In genomic region chrX:149908308-149908707, GRCh38 we compare ENCODE assay signal across 1 cellular context.
TF ChIP-seq lines count a peak whose summit lies in the region.

No MANE protein-coding gene starts in this region.

TF ChIP-seq in K562, 482 proteins besides CTCF, POLR2A, EP300 and RAD21:
- TF ChIP-seq CEBPG (CRISPR knock-in tag; IDR thresholded peaks at IDR 0.05) (no peak), CEBPG (tag; conservative IDR thresholded peaks at IDR 0.05 in 1 of 2, IDR thresholded peaks at IDR 0.05 in 1 of 2) (no peak), HSF4 (CRISPR knock-in tag; IDR thresholded peaks at IDR 0.05; ENCODE audit: borderline replicate concordance) (no peak), RFX1 (IDR thresholded peaks at IDR 0.05) (no peak), TEAD2 (tag; IDR thresholded peaks at IDR 0.05) (no peak), TFAP4 (CRISPR knock-in tag; IDR thresholded peaks at IDR 0.05; ENCODE audit: borderline replicate concordance) (no peak), ZNF740 (CRISPR knock-in tag; IDR thresholded peaks at IDR 0.05) (no peak), ZNF740 (tag; IDR thresholded peaks at IDR 0.05) (no peak), PML (IDR thresholded peaks at IDR 0.05; ENCODE audit: low read length) (no peak), KLF10 (CRISPR knock-in tag; IDR thresholded peaks at IDR 0.05) (no peak), ZNF780A (CRISPR knock-in tag; IDR thresholded peaks at IDR 0.05) (no peak), ZNF24 (IDR thresholded peaks at IDR 0.05) (no peak), CXXC5 (CRISPR knock-in tag; IDR thresholded peaks at IDR 0.05) (no peak), USF1 (CRISPR knock-in tag; IDR thresholded peaks at IDR 0.05) (no peak), ZNF639 (CRISPR knock-in tag; conservative IDR thresholded peaks at IDR 0.05 in 1 of 2, IDR thresholded peaks at IDR 0.05 in 1 of 2) (no peak), ZNF79 (CRISPR knock-in tag; IDR thresholded peaks at IDR 0.05; ENCODE audit: low read depth) (no peak)
